In the genomic region with DNA sequence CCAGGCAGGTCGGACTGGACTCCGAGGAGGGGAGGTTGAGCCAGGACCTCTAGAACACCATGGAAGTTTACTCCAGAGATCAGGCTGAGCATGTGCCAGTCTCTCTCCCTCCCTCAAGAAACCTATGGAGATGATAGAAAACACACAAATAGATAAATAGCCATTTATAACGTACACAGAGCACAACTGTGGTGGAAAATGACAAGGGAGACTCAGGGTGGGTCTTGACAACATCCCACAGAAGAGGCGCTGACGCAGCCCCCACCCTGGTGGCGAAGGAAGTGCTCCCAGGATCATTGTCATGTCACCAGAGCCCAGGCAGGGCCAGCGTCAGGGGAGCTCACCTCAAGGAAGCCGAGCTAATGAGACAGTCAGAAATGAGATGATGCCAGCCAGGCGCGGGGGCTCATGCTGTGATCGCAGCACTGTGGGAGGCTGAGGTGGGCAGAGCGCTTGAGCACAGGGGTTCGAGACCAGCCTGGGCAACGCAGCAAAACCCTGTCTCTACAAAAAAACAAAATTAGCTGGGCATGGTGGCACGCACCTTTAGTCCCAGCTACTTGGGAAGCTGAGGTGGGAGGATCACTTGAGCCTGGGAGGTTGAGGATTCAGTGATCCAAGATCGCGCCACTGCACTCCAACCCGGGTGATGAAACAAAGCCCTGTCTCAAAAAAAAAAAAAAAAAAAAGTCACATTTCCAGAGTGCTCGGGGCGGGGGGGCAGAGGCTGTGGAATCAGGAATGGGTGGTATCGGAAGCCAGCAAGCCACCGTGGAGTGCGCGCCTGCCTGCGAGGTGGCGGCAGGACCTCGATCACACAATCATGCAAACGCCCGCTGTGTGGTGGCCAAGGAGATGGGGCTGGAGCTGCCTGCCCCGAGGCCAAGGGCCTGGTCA, we compare ENCODE assay signal across 22 cellular contexts.
DNase-seq lines count a peak whose midpoint lies in the region; ATAC-seq, FAIRE-seq and TF ChIP-seq lines count a peak whose summit lies in the region.
"Had no signal": no experiment of that assay in that cellular context is flagged by ENCODE, and none has a peak within 500 bp of the region (broad histone marks: within the 10 kb centered on the region; RNA-seq: fewer than 3 reads in every experiment).

No MANE protein-coding gene starts in this region.

- POLR2A ChIA-PET in HepG2 (lab: Yijun Ruan, JAX), result no interaction called here

- H3K27ac Mint-ChIP-seq in chondrocyte (ENCODE audit: unreplicated experiment) (no peak overlapping the region), natural killer cell (no peak overlapping the region)
- H3K27ac Mint-ChIP-seq: activated naive CD4-positive, alpha-beta T cell treated with anti-CD3 and anti-CD28 coated beads, Interleukin-2, amount 50 U/mL, for 24 hours; dendritic cell treated with granulocyte-macrophage colony-stimulating factor and Interleukin-4, amounts not matched to agents 40 ng/mL and 50 ng/mL, for 4 days; HFFc6; stimulated activated memory B cell treated with anti-CD40 and anti-IgM and Interleukin-4, amounts not matched to agents 10 μg/mL and 1 μg/mL and 100 μg/mL, for 72 hours had no signal

- 76% methylated on average over 4 of the region's 30 CpGs for WGBS in right lobe of liver (ENCODE audit: insufficient coverage, low coverage, low lambda C conversion rate, missing lambda C conversion rate)
- WGBS in HepG2 (ENCODE audit: low lambda C conversion rate), result 96% methylated on average over 25 of the region's 30 CpGs
- 94 to 95% methylated on average over 30 of the region's 30 CpGs for WGBS in aorta, 2 donors

- intact Hi-C loops in right lobe of liver (cut with DNase I), result no loop called here
- intact Hi-C loops in HepG2 (cut with micrococcal nuclease; ENCODE audit: unreplicated experiment), result no loop called here
- intact Hi-C loops in natural killer cell (cut with micrococcal nuclease), result no loop called here
- intact Hi-C loops in aorta (cut with DNase I), result no loop called here

- peaks cover 0 to 40% (median 11%) of the 10 kb centered on the region in 4 donors for H3K36me3 ChIP-seq in right lobe of liver
- peaks cover 14 to 17% of the 10 kb centered on the region in 2 experiments; a peak in 4 of 5 replicates for H3K36me3 ChIP-seq in HepG2 (replicated peaks in 1 of 2; ENCODE audit: control insufficient read depth in 1 of 2, insufficient read depth in 2 of 2, low read length in 2 of 2)
- H3K36me3 ChIP-seq in aorta (ENCODE audit: control insufficient read depth in 1 of 2, insufficient read depth in 2 of 2, low read length in 1 of 2), result peaks cover 0 to 3% of the 10 kb centered on the region in 2 donors

- BruUV-seq in HepG2 (replicated peaks; lab: Mats Ljungman, UMichigan), result no TSS peak

- H3K27me3 ChIP-seq in right lobe of liver (no peaks in the 10 kb centered on the region), HepG2 (ENCODE audit: control insufficient read depth in 1 of 2, insufficient read depth in 2 of 2, low read length in 2 of 2) (no peaks in the 10 kb centered on the region), aorta (ENCODE audit: control insufficient read depth in 1 of 2, insufficient read depth in 2 of 2, low read length in 1 of 2) (no peaks in the 10 kb centered on the region)
- H3K27me3 ChIP-seq: gastrocnemius medialis had no signal

- DNase-seq in right lobe of liver, result peak in 2 of 3 donors; percentile 15 to 39
- DNase-seq in HepG2 (ENCODE audit: low spot score), result no peak
- peak; percentile 54 for DNase-seq in chondrocyte (ENCODE audit: low spot score)
- peak; percentile 10 for DNase-seq in natural killer cell
- DNase-seq in aorta, result peak; percentile 40 to 50
- no peak for DNase-seq in SHP77 treated with DMSO at 0.1 percent for 48 hours (lab: John Stamatoyannopoulos, UW)
- DNase-seq: activated CD4-positive, alpha-beta T cell treated with anti-CD3 and anti-CD28 coated beads, Interleukin-2, amount 50 U/mL, for 1 hour; CD4-positive, CD25-positive, alpha-beta regulatory T cell; DMS 273 treated with DMSO at 0.1 percent for 48 hours; HFFc6; NCI-H2029; NK-92 treated with Interleukin-12 subunit alpha and Interleukin-12 subunit beta, amount 100 ng/mL, for 24 hours; retina; stimulated activated CD4-positive, alpha-beta T cell treated with anti-CD3 and anti-CD28 coated beads, Interleukin-15, amount 100 ng/mL, for 24 hours had no signal

- no peak overlapping the region for H3K4me2 ChIP-seq in HepG2 (ENCODE audit: low read depth, low read length)

- no peaks in the 10 kb centered on the region for H3K79me2 ChIP-seq in HepG2 (ENCODE audit: insufficient read depth, low read length)

- no peak for TF ChIP-seq RAD21 in HepG2 (CRISPR knock-in tag; IDR thresholded peaks at IDR 0.05)

- H3K4me3 Mint-ChIP-seq in chondrocyte (ENCODE audit: unreplicated experiment) (no peak overlapping the region), natural killer cell (no peak overlapping the region)
- H3K4me3 Mint-ChIP-seq: activated naive CD4-positive, alpha-beta T cell treated with anti-CD3 and anti-CD28 coated beads, Interleukin-2, amount 50 U/mL, for 24 hours; dendritic cell treated with granulocyte-macrophage colony-stimulating factor and Interleukin-4, amounts not matched to agents 40 ng/mL and 50 ng/mL, for 4 days; HFFc6; stimulated activated memory B cell treated with anti-CD40 and anti-IgM and Interleukin-4, amounts not matched to agents 10 μg/mL and 1 μg/mL and 100 μg/mL, for 72 hours had no signal

- H3K9me3 Mint-ChIP-seq in chondrocyte (ENCODE audit: low read depth), result no peaks in the 10 kb centered on the region
- no peaks in the 10 kb centered on the region for H3K9me3 Mint-ChIP-seq in natural killer cell
- H3K9me3 Mint-ChIP-seq: activated naive CD4-positive, alpha-beta T cell treated with anti-CD3 and anti-CD28 coated beads, Interleukin-2, amount 50 U/mL, for 24 hours; CD4-positive, CD25-positive, alpha-beta regulatory T cell; dendritic cell treated with granulocyte-macrophage colony-stimulating factor and Interleukin-4, amounts not matched to agents 40 ng/mL and 50 ng/mL, for 4 days; HFFc6; stimulated activated memory B cell treated with anti-CD40 and anti-IgM and Interleukin-4, amounts not matched to agents 10 μg/mL and 1 μg/mL and 100 μg/mL, for 72 hours had no signal

- H3K4me1 Mint-ChIP-seq in chondrocyte (ENCODE audit: low read depth), result peaks cover 3% of the 10 kb centered on the region
- H3K4me1 Mint-ChIP-seq in natural killer cell, result peaks cover 4 to 17% of the 10 kb centered on the region in 2 donors

- no peak overlapping the region for H2AFZ ChIP-seq in HepG2 (ENCODE audit: low read length)

- CTCF ChIA-PET in HepG2 (lab: Yijun Ruan, JAX; ENCODE audit: low intra/inter-chr PET ratio, low total read pairs), result no interaction called here

- TF ChIP-seq EP300 in HepG2 (IDR thresholded peaks at IDR 0.05; ENCODE audit: low read depth in 2 of 2, low read length in 2 of 2) (no peak), HepG2 (CRISPR knock-in tag; IDR thresholded peaks at IDR 0.05; ENCODE audit: borderline replicate concordance) (no peak)

- H3K36me3 Mint-ChIP-seq in chondrocyte (ENCODE audit: low read depth) (peaks cover 19% of the 10 kb centered on the region), natural killer cell (no peaks in the 10 kb centered on the region)

- H3K9me3 ChIP-seq in right lobe of liver (no peaks in the 10 kb centered on the region), HepG2 (ENCODE audit: low read length) (no peaks in the 10 kb centered on the region), aorta (ENCODE audit: control insufficient read depth, low read length) (no peaks in the 10 kb centered on the region)
- H3K9me3 ChIP-seq: gastrocnemius medialis, mucosa of descending colon had no signal

- H3K27me3 Mint-ChIP-seq in chondrocyte (ENCODE audit: low read depth), result no peaks in the 10 kb centered on the region
- no peaks in the 10 kb centered on the region for H3K27me3 Mint-ChIP-seq in natural killer cell (ENCODE audit: low read depth in 2 of 2)
- H3K27me3 Mint-ChIP-seq: activated naive CD4-positive, alpha-beta T cell treated with anti-CD3 and anti-CD28 coated beads, Interleukin-2, amount 50 U/mL, for 24 hours; CD4-positive, CD25-positive, alpha-beta regulatory T cell; dendritic cell treated with granulocyte-macrophage colony-stimulating factor and Interleukin-4, amounts not matched to agents 40 ng/mL and 50 ng/mL, for 4 days; stimulated activated memory B cell treated with anti-CD40 and anti-IgM and Interleukin-4, amounts not matched to agents 10 μg/mL and 1 μg/mL and 100 μg/mL, for 72 hours had no signal

- TF ChIP-seq POLR2A in right lobe of liver (IDR thresholded peaks at IDR 0.05) (no peak), HepG2 (IDR thresholded peaks at IDR 0.05; ENCODE audit: insufficient read depth in 1 of 2, low read depth in 2 of 2, low read length in 2 of 2) (no peak)

- in situ Hi-C loops in HepG2 (cut with HindIII; ENCODE audit: extremely low pct_ligation_motif_present, low pct_unique_long_range_greater_than_20kb), result no loop called here

- TF ChIP-seq CTCF in right lobe of liver (IDR thresholded peaks at IDR 0.05) (no peak), HepG2 (CRISPR knock-in tag; IDR thresholded peaks at IDR 0.05) (no peak), chondrocyte (IDR thresholded peaks at IDR 0.05) (no peak), natural killer cell (IDR thresholded peaks at IDR 0.05) (no peak)

- H3K4me3 ChIP-seq in right lobe of liver (no peak overlapping the region), HepG2 (replicated peaks in 1 of 3; ENCODE audit: insufficient read depth in 1 of 3, low read depth in 2 of 3, low read length in 3 of 3) (no peak overlapping the region), aorta (ENCODE audit: low read length in 2 of 2) (no peak overlapping the region)
- H3K4me3 ChIP-seq: gastrocnemius medialis, mucosa of descending colon had no signal

- ATAC-seq in right lobe of liver (no peak), HepG2 (no peak), natural killer cell (no peak), aorta (ENCODE audit: low FRiP score) (no peak), SK-N-SH treated with all-trans-retinoic acid at 6 μM for 48 hours (no peak), GM19324 (IDR thresholded peaks at IDR 0.05; ENCODE audit: low FRiP score, unreplicated experiment) (no peak)
- ATAC-seq: mucosa of descending colon; stimulated activated memory B cell treated with anti-CD40 and anti-IgM and Interleukin-4, amounts not matched to agents 10 μg/mL and 1 μg/mL and 100 μg/mL, for 72 hours had no signal

- H3K9ac ChIP-seq in HepG2 (ENCODE audit: insufficient read depth, low read depth, low read length), result no peak overlapping the region

- H3K27ac ChIP-seq in right lobe of liver (no peak overlapping the region), HepG2 (ENCODE audit: extremely low read length, insufficient read depth, low read length) (no peak overlapping the region), aorta (ENCODE audit: low read depth in 1 of 2, low read length in 2 of 2) (no peak overlapping the region)
- H3K27ac ChIP-seq: epithelial cell of prostate, gastrocnemius medialis had no signal

- no peaks in the 10 kb centered on the region for H4K20me1 ChIP-seq in HepG2 (ENCODE audit: insufficient read depth, low read length)

- no peak for FAIRE-seq in HepG2 (lab: Jason Lieb, UNC)

- H3K4me1 ChIP-seq in right lobe of liver, result no peaks in the 10 kb centered on the region
- no peaks in the 10 kb centered on the region for H3K4me1 ChIP-seq in HepG2 (ENCODE audit: insufficient read depth, low read length)
- no peaks in the 10 kb centered on the region for H3K4me1 ChIP-seq in aorta (ENCODE audit: control insufficient read depth in 1 of 2, insufficient read depth in 2 of 2, low read length in 2 of 2)

Comparison
In these comparisons a context has a peak if more than half of its experiments do, and no peak if none do; other contexts are left out.
1. DNase-seq: peak in right lobe of liver (2 of 3), chondrocyte (single experiment), natural killer cell (single experiment) and aorta (2 of 2); none in HepG2 (single experiment) and SHP77 treated with DMSO at 0.1 percent for 48 hours (single experiment).